Comparison of ENCODE assay signal across 8 cellular contexts in the genomic region with DNA sequence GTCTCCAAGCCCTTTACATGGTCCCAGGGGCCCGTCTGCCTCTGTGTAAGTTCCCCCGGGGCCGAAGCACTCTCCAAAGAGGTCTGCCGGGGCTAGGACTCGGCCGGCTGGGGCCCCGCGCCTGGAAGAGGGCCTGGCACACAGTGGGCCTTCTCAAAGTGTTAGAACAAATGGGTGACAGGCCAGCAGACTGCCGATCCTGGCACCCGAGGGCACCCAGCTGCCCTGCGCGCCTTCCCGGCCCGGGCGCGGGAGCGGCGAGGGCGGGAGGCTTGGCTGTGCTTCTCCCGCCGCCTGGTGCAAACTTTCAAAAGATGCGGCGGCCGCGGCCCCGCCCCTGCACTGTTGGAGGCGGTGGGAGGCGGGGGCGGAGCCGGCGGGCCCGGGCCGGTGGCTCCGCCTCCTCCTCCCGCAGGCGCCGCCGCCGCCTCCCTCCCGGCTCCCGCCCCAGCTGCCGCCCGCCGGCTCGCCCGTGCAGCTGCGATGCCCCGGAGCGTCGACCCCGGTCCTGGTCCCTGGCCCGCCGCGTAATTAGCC. TPM values are rescaled to one million over a fixed set of nuclear protein-coding genes. Genes with fewer than 3 reads are reported as not detected.
DNase-seq lines count a peak whose midpoint lies in the region; ATAC-seq and TF ChIP-seq lines count a peak whose summit lies in the region.

A gene with protein sequence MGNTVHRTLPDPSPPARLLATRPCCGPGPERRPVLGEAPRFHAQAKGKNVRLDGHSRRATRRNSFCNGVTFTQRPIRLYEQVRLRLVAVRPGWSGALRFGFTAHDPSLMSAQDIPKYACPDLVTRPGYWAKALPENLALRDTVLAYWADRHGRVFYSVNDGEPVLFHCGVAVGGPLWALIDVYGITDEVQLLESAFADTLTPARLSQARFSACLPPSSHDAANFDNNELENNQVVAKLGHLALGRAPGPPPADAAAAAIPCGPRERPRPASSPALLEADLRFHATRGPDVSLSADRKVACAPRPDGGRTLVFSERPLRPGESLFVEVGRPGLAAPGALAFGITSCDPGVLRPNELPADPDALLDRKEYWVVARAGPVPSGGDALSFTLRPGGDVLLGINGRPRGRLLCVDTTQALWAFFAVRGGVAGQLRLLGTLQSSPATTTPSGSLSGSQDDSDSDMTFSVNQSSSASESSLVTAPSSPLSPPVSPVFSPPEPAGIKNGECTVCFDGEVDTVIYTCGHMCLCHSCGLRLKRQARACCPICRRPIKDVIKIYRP (plus strand): TSS at position 442 of the 537 bp plus-strand sequence. CDS start 144 bp downstream, outside the sequence.

- ATAC-seq in HG03159 (IDR thresholded peaks at IDR 0.05; ENCODE audit: unreplicated experiment), result peak; percentile 70
- ATAC-seq in GM19023 (IDR thresholded peaks at IDR 0.05; ENCODE audit: unreplicated experiment), result no peak

- H3K27ac ChIP-seq in fibroblast of lung (ENCODE audit: insufficient read depth, low read length) (peak within 1 kb of the TSS; percentile 32), mucosa of rectum (ENCODE audit: low read depth in 2 of 2, low read length in 2 of 2) (peak within 1 kb of the TSS; percentile 79 to 83)

- H2AFZ ChIP-seq in fibroblast of lung (ENCODE audit: low read length), result peak within 1 kb of the TSS; percentile 53

- H3K4me3 ChIP-seq in fibroblast of lung (replicated peaks in 1 of 4; ENCODE audit: control extremely low read depth in 1 of 4, insufficient read depth in 1 of 4, low read depth in 3 of 4, low read length in 4 of 4) (peak within 1 kb of the TSS; percentile 53 to 76 (median 66)), mucosa of rectum (ENCODE audit: low read length in 2 of 2) (peak within 1 kb of the TSS; percentile 63 to 69)

- H3K4me1 ChIP-seq in fibroblast of lung (ENCODE audit: control insufficient read depth, extremely low read depth, insufficient read depth, low read length) (peaks cover 8% of the 10 kb centered on the region), mucosa of rectum (ENCODE audit: control insufficient read depth in 2 of 2, insufficient read depth in 2 of 2, low read length in 2 of 2) (peaks cover 52 to 63% of the 10 kb centered on the region in 2 donors)

- peak within 1 kb of the TSS; percentile 90 for H3K4me2 ChIP-seq in fibroblast of lung (ENCODE audit: extremely low read depth, insufficient read depth, low read length)

- no peaks in the 10 kb centered on the region for H4K20me1 ChIP-seq in fibroblast of lung (ENCODE audit: control insufficient read depth, extremely low read depth, insufficient read depth, low read length)

- no peak for TF ChIP-seq CTCF in fibroblast of lung (conservative IDR thresholded peaks at IDR 0.05 in 1 of 2, IDR thresholded peaks at IDR 0.05 in 1 of 2; ENCODE audit: low read depth in 1 of 2, low read length in 2 of 2)

- H3K27me3 ChIP-seq in fibroblast of lung (ENCODE audit: control insufficient read depth, insufficient read depth, low read length) (no peaks in the 10 kb centered on the region), mucosa of rectum (ENCODE audit: control insufficient read depth in 2 of 2, insufficient read depth in 2 of 2, low read length in 2 of 2) (no peaks in the 10 kb centered on the region)

- H3K79me2 ChIP-seq in fibroblast of lung (ENCODE audit: control insufficient read depth, insufficient read depth, low read length), result peaks cover 6% of the 10 kb centered on the region

- H3K9me3 ChIP-seq in fibroblast of lung (ENCODE audit: control insufficient read depth, insufficient read depth, low read depth, low read length) (no peaks in the 10 kb centered on the region), mucosa of rectum (ENCODE audit: control insufficient read depth in 2 of 2, low read length in 2 of 2) (no peaks in the 10 kb centered on the region)

- no peaks in the 10 kb centered on the region for H3K36me3 ChIP-seq in fibroblast of lung (ENCODE audit: control insufficient read depth, insufficient read depth, low read length)
- H3K36me3 ChIP-seq in mucosa of rectum (ENCODE audit: control insufficient read depth in 2 of 2, insufficient read depth in 2 of 2, low read length in 2 of 2), result peaks cover 0 to 5% of the 10 kb centered on the region in 2 donors

- peak; percentile 75 for DNase-seq in GDM1 (lab: John Stamatoyannopoulos, UW)
- peak; percentile 88 for DNase-seq in NCI-H748 (lab: John Stamatoyannopoulos, UW; ENCODE audit: unreplicated experiment)
- DNase-seq in activated T-cell treated with anti-CD3 and anti-CD28 coated beads, Interleukin-2, amount 50 U/mL, for 1 hour, result peak; percentile 24
- peak; percentile 36 to 55 for DNase-seq in fibroblast of lung (ENCODE audit: low read depth in 2 of 2)
- peak; percentile 26 for DNase-seq in stromal cell of bone marrow (ENCODE audit: low read depth)

- H3K9ac ChIP-seq in fibroblast of lung (ENCODE audit: insufficient read depth, low read length) (peak within 1 kb of the TSS; percentile 57), mucosa of rectum (ENCODE audit: low read depth in 1 of 2, low read length in 2 of 2) (peak within 1 kb of the TSS; percentile 72 to 91)

RNA-seq across cellular contexts. Expression of the gene that starts here (rescaled TPM):
- total RNA-seq in fibroblast of lung, result 2.6 and 6.1 TPM in 2 replicates
- polyA plus RNA-seq in fibroblast of lung, result 5.0 and 5.5 TPM in 2 replicates
- polyA plus RNA-seq in fibroblast of lung (2012), result 6.6 and 6.8 TPM in 2 replicates
- polyA minus RNA-seq in fibroblast of lung (ENCODE audit: low replicate concordance), result 8.7 and 9.3 TPM in 2 replicates

Comparison
In these comparisons a context has a peak if more than half of its experiments do, and no peak if none do; other contexts are left out.
1. DNase-seq: peak in every context shown above with its lines; median percentile 88 in NCI-H748; 75 in GDM1; 46 in fibroblast of lung; 26 in stromal cell of bone marrow; 24 in activated T-cell treated with anti-CD3 and anti-CD28 coated beads, Interleukin-2, amount 50 U/mL, for 1 hour.